Comparison of ENCODE assay signal across 1 cellular context in the genomic region with DNA sequence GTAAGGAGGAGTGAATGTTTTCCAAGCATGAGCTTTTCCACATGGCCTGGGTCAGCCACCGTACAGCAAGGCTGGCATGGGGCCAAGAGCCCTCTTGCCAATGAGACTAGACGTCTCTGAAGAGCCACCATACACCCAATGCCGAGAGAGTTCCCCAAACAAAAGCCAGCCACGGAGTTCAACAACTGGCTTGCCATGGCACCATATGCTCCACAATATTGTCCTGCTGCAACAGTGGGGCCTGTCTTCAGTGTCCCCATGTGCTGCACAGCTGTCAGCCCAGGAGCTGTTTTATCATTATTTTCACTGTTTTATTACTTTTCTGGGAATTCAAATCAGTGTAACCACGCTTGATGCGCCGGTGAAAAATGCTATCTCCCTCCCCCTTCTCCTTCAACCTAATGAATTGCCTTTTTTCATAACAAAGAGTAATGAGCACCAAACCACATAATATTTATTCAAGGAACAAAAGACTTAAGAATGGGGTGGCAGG.
TF ChIP-seq lines count a peak whose summit lies in the region.

No MANE protein-coding gene starts in this region.

TF ChIP-seq in GM23338, 12 proteins besides CTCF, POLR2A, EP300 and RAD21 (continued from another document):
- TF ChIP-seq ZNF114 (CRISPR knock-in tag; IDR thresholded peaks at IDR 0.05): no peak
- no peak for TF ChIP-seq EZH2 (IDR thresholded peaks at IDR 0.05; ENCODE audit: low read depth, unreplicated experiment)
- no peak for TF ChIP-seq ZNF331 (CRISPR knock-in tag; IDR thresholded peaks at IDR 0.05; ENCODE audit: low read depth)
- TF ChIP-seq JUNB (IDR thresholded peaks at IDR 0.05; ENCODE audit: unreplicated experiment): no peak
- no peak for TF ChIP-seq CREB1 (CRISPR knock-in tag; IDR thresholded peaks at IDR 0.05; ENCODE audit: low read depth)
- TF ChIP-seq, protein P1, sequence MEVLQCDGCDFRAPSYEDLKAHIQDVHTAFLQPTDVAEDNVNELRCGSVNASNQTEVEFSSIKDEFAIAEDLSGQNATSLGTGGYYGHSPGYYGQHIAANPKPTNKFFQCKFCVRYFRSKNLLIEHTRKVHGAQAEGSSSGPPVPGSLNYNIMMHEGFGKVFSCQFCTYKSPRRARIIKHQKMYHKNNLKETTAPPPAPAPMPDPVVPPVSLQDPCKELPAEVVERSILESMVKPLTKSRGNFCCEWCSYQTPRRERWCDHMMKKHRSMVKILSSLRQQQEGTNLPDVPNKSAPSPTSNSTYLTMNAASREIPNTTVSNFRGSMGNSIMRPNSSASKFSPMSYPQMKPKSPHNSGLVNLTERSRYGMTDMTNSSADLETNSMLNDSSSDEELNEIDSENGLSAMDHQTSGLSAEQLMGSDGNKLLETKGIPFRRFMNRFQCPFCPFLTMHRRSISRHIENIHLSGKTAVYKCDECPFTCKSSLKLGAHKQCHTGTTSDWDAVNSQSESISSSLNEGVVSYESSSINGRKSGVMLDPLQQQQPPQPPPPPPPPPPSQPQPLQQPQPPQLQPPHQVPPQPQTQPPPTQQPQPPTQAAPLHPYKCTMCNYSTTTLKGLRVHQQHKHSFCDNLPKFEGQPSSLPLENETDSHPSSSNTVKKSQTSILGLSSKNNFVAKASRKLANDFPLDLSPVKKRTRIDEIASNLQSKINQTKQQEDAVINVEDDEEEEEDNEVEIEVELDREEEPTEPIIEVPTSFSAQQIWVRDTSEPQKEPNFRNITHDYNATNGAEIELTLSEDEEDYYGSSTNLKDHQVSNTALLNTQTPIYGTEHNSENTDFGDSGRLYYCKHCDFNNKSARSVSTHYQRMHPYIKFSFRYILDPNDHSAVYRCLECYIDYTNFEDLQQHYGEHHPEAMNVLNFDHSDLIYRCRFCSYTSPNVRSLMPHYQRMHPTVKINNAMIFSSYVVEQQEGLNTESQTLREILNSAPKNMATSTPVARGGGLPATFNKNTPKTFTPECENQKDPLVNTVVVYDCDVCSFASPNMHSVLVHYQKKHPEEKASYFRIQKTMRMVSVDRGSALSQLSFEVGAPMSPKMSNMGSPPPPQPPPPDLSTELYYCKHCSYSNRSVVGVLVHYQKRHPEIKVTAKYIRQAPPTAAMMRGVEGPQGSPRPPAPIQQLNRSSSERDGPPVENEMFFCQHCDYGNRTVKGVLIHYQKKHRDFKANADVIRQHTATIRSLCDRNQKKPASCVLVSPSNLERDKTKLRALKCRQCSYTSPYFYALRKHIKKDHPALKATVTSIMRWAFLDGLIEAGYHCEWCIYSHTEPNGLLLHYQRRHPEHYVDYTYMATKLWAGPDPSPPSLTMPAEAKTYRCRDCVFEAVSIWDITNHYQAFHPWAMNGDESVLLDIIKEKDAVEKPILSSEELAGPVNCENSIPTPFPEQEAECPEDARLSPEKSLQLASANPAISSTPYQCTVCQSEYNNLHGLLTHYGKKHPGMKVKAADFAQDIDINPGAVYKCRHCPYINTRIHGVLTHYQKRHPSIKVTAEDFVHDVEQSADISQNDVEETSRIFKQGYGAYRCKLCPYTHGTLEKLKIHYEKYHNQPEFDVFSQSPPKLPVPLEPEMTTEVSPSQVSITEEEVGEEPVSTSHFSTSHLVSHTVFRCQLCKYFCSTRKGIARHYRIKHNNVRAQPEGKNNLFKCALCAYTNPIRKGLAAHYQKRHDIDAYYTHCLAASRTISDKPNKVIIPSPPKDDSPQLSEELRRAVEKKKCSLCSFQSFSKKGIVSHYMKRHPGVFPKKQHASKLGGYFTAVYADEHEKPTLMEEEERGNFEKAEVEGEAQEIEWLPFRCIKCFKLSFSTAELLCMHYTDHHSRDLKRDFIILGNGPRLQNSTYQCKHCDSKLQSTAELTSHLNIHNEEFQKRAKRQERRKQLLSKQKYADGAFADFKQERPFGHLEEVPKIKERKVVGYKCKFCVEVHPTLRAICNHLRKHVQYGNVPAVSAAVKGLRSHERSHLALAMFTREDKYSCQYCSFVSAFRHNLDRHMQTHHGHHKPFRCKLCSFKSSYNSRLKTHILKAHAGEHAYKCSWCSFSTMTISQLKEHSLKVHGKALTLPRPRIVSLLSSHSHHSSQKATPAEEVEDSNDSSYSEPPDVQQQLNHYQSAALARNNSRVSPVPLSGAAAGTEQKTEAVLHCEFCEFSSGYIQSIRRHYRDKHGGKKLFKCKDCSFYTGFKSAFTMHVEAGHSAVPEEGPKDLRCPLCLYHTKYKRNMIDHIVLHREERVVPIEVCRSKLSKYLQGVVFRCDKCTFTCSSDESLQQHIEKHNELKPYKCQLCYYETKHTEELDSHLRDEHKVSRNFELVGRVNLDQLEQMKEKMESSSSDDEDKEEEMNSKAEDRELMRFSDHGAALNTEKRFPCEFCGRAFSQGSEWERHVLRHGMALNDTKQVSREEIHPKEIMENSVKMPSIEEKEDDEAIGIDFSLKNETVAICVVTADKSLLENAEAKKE (CRISPR knock-in tag; IDR thresholded peaks at IDR 0.05): no peak
